ENCODE assay signal across 16 cellular contexts in the genomic region with DNA sequence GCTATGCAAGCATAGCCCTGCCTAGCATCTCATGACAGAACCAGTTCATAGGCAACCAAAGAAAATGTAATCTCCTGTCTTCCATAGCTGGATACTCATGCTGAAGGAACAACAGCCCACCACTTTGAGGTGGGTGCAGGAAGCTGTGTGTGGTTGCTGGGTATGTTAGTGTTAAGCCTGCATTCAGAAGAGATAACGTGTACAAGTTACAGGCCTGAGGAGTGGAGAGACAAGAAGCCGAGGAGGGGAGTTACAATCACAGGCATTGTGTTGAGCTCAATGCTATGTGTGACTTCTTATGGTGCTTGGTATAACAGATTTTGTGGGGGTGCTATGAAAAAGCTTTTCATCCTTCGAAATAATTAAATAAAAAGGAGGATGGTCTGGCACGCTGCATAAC.
"Had no signal": no experiment of that assay in that cellular context is flagged by ENCODE, and none has a peak within 500 bp of the region (broad histone marks: within the 10 kb centered on the region; RNA-seq: fewer than 3 reads in every experiment).

No MANE protein-coding gene starts in this region.

- H3K4me3 ChIP-seq: heart right ventricle, mucosa of descending colon, right atrium auricular region, skin epidermis, upper lobe of left lung had no signal

- H3K9me3 ChIP-seq: heart right ventricle, mucosa of descending colon, right atrium auricular region, upper lobe of left lung had no signal

- H3K4me1 ChIP-seq: foreskin keratinocyte, heart right ventricle, right atrium auricular region had no signal

- DNase-seq: activated CD4-positive, CD25-positive, alpha-beta regulatory T cell treated with anti-CD3 and anti-CD28 coated beads, Interleukin-2, amount 50 U/mL, for 72 hours; activated naive CD4-positive, alpha-beta T cell treated with Interleukin-2 at 50 U/mL for 16 hours; central memory CD4-positive, alpha-beta T cell; cortex of kidney; effector memory CD4-positive, alpha-beta T cell; foreskin keratinocyte; heart right ventricle; mucosa of descending colon; naive thymus-derived CD4-positive, alpha-beta T cell; stimulated activated CD4-positive, alpha-beta T cell treated with anti-CD3 and anti-CD28 coated beads, Interleukin-4, amount 100 ng/mL, for 24 hours; stimulated activated naive CD4-positive, alpha-beta T cell; upper lobe of left lung had no signal

- H3K9me3 Mint-ChIP-seq: activated T-helper 17 cell treated with anti-CD3 and anti-CD28 coated beads, Interleukin-2, amount 50 U/mL, for 72 hours; naive thymus-derived CD4-positive, alpha-beta T cell had no signal

- H3K27me3 ChIP-seq: heart right ventricle, right atrium auricular region, upper lobe of left lung had no signal

- H3K4me3 Mint-ChIP-seq: activated T-helper 17 cell treated with anti-CD3 and anti-CD28 coated beads, Interleukin-2, amount 50 U/mL, for 72 hours; naive thymus-derived CD4-positive, alpha-beta T cell had no signal

- H3K4me1 Mint-ChIP-seq: activated T-helper 17 cell treated with anti-CD3 and anti-CD28 coated beads, Interleukin-2, amount 50 U/mL, for 72 hours; naive thymus-derived CD4-positive, alpha-beta T cell had no signal

- FAIRE-seq: islet of Langerhans had no signal

- H3K27ac Mint-ChIP-seq: activated T-helper 17 cell treated with anti-CD3 and anti-CD28 coated beads, Interleukin-2, amount 50 U/mL, for 72 hours had no signal

- H3K27me3 Mint-ChIP-seq: activated T-helper 17 cell treated with anti-CD3 and anti-CD28 coated beads, Interleukin-2, amount 50 U/mL, for 72 hours had no signal

- H3K36me3 ChIP-seq: heart right ventricle, right atrium auricular region, upper lobe of left lung had no signal

- H3K27ac ChIP-seq: foreskin keratinocyte, heart right ventricle, right atrium auricular region, skin epidermis, upper lobe of left lung had no signal

- H3K36me3 Mint-ChIP-seq: naive thymus-derived CD4-positive, alpha-beta T cell had no signal

- ATAC-seq: activated T-helper 17 cell treated with anti-CD3 and anti-CD28 coated beads, Interleukin-2, amount 50 U/mL, for 72 hours; foreskin keratinocyte; heart right ventricle; mucosa of descending colon; naive thymus-derived CD4-positive, alpha-beta T cell had no signal
